35 cellular contexts compared by ENCODE assay signal in the genomic region with DNA sequence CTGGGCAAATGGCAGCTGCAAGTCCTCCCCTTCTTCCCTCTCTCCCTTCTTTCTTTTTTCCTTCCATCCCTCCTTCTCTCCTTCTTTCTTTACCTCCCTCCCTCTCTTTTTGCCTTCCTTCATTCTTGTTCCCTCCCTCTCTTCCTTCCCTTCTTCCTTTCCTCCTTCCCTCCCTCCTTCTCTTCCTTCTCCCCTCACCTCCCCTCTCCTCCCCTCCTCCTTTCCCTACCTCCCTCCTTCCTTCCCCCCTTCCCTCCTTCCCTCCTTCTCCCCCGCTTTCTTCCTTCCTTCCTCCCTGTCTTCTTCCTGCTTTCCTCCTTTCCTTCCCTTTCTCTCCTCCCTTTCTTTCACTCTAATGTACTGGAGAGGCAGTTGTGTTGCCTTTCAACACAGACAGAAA.
"Had no signal": no experiment of that assay in that cellular context is flagged by ENCODE, and none has a peak within 500 bp of the region (broad histone marks: within the 10 kb centered on the region; RNA-seq: fewer than 3 reads in every experiment).

No MANE protein-coding gene starts in this region.

- H3K4me3 ChIP-seq: MG63 had no signal

- DNase-seq: Karpas-422, Kasumi-1, MG63, MM.1S, MV-4-11, NCI-H1048, NCI-H1092, NCI-H1092 treated with DMSO at 0.1 percent for 48 hours, NCI-H1105, NCI-H1105 treated with DMSO at 0.1 percent for 48 hours, NCI-H1417, NCI-H1417 treated with DMSO at 0.1 percent for 48 hours, NCI-H1436, NCI-H1436 treated with DMSO at 0.1 percent for 48 hours, NCI-H146, NCI-H1694, NCI-H1694 treated with DMSO at 0.1 percent for 48 hours, NCI-H187, NCI-H187 treated with DMSO at 0.1 percent for 48 hours, NCI-H1930, NCI-H2029, NCI-H2029 treated with DMSO at 0.1 percent for 48 hours, NCI-H2081, NCI-H2081 treated with DMSO at 0.1 percent for 48 hours, NCI-H2107, NCI-H2171, NCI-H2171 treated with DMSO at 0.1 percent for 48 hours, NCI-H2227 treated with DMSO at 0.1 percent for 48 hours, NCI-H226, NCI-H345, NCI-H446, NCI-H446 treated with DMSO at 0.1 percent for 48 hours, NCI-H510A, NCI-H510A treated with DMSO at 0.1 percent for 48 hours, NCI-H524 had no signal

- H3K27me3 ChIP-seq: MG63 had no signal

- H3K36me3 ChIP-seq: MG63 had no signal

- H3K9me3 ChIP-seq: MG63 had no signal
